Comparison of ENCODE assay signal across 9 cellular contexts in the genomic region with DNA sequence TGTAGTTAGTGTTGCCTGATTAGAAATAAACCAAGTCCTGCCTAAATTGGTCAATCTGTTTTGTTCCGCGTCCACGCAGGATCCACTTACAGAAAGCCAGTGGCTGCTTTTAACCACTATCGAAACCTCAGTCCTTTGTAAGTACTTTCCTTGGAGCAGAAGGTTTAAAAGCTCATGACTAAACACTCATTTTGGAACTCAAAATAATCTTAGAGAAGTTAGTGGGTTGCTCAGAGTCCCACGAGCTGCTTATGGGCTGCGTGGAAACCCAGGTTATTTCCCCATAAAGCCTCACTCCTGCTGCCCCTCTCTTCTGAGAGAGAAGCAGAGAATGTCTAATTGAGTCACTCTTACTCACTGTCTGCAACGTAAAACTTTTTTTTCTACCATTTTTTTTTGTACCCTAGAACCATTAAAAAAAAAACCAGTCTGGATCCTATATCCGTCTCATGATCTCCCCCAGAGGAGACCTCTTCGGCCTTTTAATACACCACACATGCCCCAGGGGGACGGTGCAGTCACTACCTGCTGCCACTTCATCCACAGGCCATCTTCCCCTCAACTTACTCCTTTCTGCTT. TPM values are rescaled to one million over a fixed set of nuclear protein-coding genes. Genes with fewer than 3 reads are reported as not detected.
DNase-seq lines count a peak whose midpoint lies in the region; ATAC-seq and TF ChIP-seq lines count a peak whose summit lies in the region.
"Had no signal": no experiment of that assay in that cellular context is flagged by ENCODE, and none has a peak within 500 bp of the region (broad histone marks: within the 10 kb centered on the region; RNA-seq: fewer than 3 reads in every experiment).

No MANE protein-coding gene starts in this region.

- intact Hi-C loops in Right ventricle myocardium superior (cut with DNase I) = no loop called here
- intact Hi-C loops in activated T-helper 2 cell treated with anti-CD3 and anti-CD28 coated beads, Interferon-gamma antibody, Interleukin-2, Interleukin-4, amounts not matched to agents 10 μg/mL and 5 μg/mL and 100 μg/mL, durations not matched to agents 14 hours and 24 hours and 36 hours (cut with micrococcal nuclease) = no loop called here

- H3K27ac Mint-ChIP-seq in activated T-cell treated with anti-CD3 and anti-CD28 coated beads, Interleukin-2, amount 50 U/mL, for 72 hours = no peak overlapping the region
- no peak overlapping the region for H3K27ac Mint-ChIP-seq in activated T-cell treated with anti-CD3 and anti-CD28 coated beads, Interleukin-2, amount 50 U/mL, for 24 hours
- peak overlapping the region; percentile 22; the same call in 1 of the 2 replicates for H3K27ac Mint-ChIP-seq in WTC11
- H3K27ac Mint-ChIP-seq in type B pancreatic cell = peak overlapping the region; percentile 44
- H3K27ac Mint-ChIP-seq in activated T-helper 2 cell treated with anti-CD3 and anti-CD28 coated beads, Interferon-gamma antibody, Interleukin-2, Interleukin-4, amounts not matched to agents 10 μg/mL and 5 μg/mL and 100 μg/mL, durations not matched to agents 14 hours and 24 hours and 36 hours = no peak overlapping the region

- H3K9me3 Mint-ChIP-seq in activated T-cell treated with anti-CD3 and anti-CD28 coated beads, Interleukin-2, amount 50 U/mL, for 72 hours = no peaks in the 10 kb centered on the region
- H3K9me3 Mint-ChIP-seq in activated T-cell treated with anti-CD3 and anti-CD28 coated beads, Interleukin-2, amount 50 U/mL, for 24 hours = no peaks in the 10 kb centered on the region
- H3K9me3 Mint-ChIP-seq in WTC11 = no peaks in the 10 kb centered on the region
- H3K9me3 Mint-ChIP-seq in type B pancreatic cell = no peaks in the 10 kb centered on the region
- H3K9me3 Mint-ChIP-seq in activated T-helper 2 cell treated with anti-CD3 and anti-CD28 coated beads, Interferon-gamma antibody, Interleukin-2, Interleukin-4, amounts not matched to agents 10 μg/mL and 5 μg/mL and 100 μg/mL, durations not matched to agents 14 hours and 24 hours and 36 hours = no peaks in the 10 kb centered on the region

- H3K27me3 Mint-ChIP-seq in activated T-cell treated with anti-CD3 and anti-CD28 coated beads, Interleukin-2, amount 50 U/mL, for 72 hours (ENCODE audit: low read depth) = peaks cover 22% of the 10 kb centered on the region
- H3K27me3 Mint-ChIP-seq in activated T-cell treated with anti-CD3 and anti-CD28 coated beads, Interleukin-2, amount 50 U/mL, for 24 hours = peaks cover 41% of the 10 kb centered on the region
- H3K27me3 Mint-ChIP-seq in WTC11 (ENCODE audit: low read depth) (no peaks in the 10 kb centered on the region), type B pancreatic cell (no peaks in the 10 kb centered on the region)
- peaks cover 8% of the 10 kb centered on the region for H3K27me3 Mint-ChIP-seq in activated T-helper 2 cell treated with anti-CD3 and anti-CD28 coated beads, Interferon-gamma antibody, Interleukin-2, Interleukin-4, amounts not matched to agents 10 μg/mL and 5 μg/mL and 100 μg/mL, durations not matched to agents 14 hours and 24 hours and 36 hours (ENCODE audit: low read depth)

- H3K4me1 Mint-ChIP-seq in activated T-cell treated with anti-CD3 and anti-CD28 coated beads, Interleukin-2, amount 50 U/mL, for 72 hours (ENCODE audit: low read depth) = peaks cover 7% of the 10 kb centered on the region
- H3K4me1 Mint-ChIP-seq in activated T-cell treated with anti-CD3 and anti-CD28 coated beads, Interleukin-2, amount 50 U/mL, for 24 hours (ENCODE audit: low read depth) = no peaks in the 10 kb centered on the region
- peaks cover 82% of the 10 kb centered on the region for H3K4me1 Mint-ChIP-seq in WTC11
- H3K4me1 Mint-ChIP-seq in type B pancreatic cell (ENCODE audit: unreplicated experiment) = peaks cover 75% of the 10 kb centered on the region
- H3K4me1 Mint-ChIP-seq in activated T-helper 2 cell treated with anti-CD3 and anti-CD28 coated beads, Interferon-gamma antibody, Interleukin-2, Interleukin-4, amounts not matched to agents 10 μg/mL and 5 μg/mL and 100 μg/mL, durations not matched to agents 14 hours and 24 hours and 36 hours (ENCODE audit: low read depth) = peaks cover 11% of the 10 kb centered on the region

- CTCF ChIA-PET in WTC11 (lab: Charles Lee) = interaction anchor here (1.8 kb wide), 1 partner anchor 213 kb away, joined by 5 read pairs; no protein-coding TSS in a partner anchor

- H3K36me3 Mint-ChIP-seq in activated T-cell treated with anti-CD3 and anti-CD28 coated beads, Interleukin-2, amount 50 U/mL, for 72 hours (ENCODE audit: insufficient read depth in 2 of 2) = no peaks in the 10 kb centered on the region
- no peaks in the 10 kb centered on the region for H3K36me3 Mint-ChIP-seq in activated T-cell treated with anti-CD3 and anti-CD28 coated beads, Interleukin-2, amount 50 U/mL, for 24 hours (ENCODE audit: low read depth)
- H3K36me3 Mint-ChIP-seq in WTC11 (peaks cover 11% of the 10 kb centered on the region; the same call in 1 of the 2 replicates), type B pancreatic cell (peaks cover 52% of the 10 kb centered on the region)
- no peaks in the 10 kb centered on the region for H3K36me3 Mint-ChIP-seq in activated T-helper 2 cell treated with anti-CD3 and anti-CD28 coated beads, Interferon-gamma antibody, Interleukin-2, Interleukin-4, amounts not matched to agents 10 μg/mL and 5 μg/mL and 100 μg/mL, durations not matched to agents 14 hours and 24 hours and 36 hours (ENCODE audit: low read depth)

- TF ChIP-seq CTCF in WTC11 (IDR thresholded peaks at IDR 0.05) (no peak), type B pancreatic cell (conservative IDR thresholded peaks at IDR 0.05) (no peak)

- ATAC-seq in activated T-cell treated with anti-CD3 and anti-CD28 coated beads, Interleukin-2, amount 50 U/mL, for 72 hours (replicated peaks in 1 of 2) = peak; percentile 73 to 84
- peak; percentile 45 for ATAC-seq in HG03025 (IDR thresholded peaks at IDR 0.05; ENCODE audit: low FRiP score, unreplicated experiment)
- ATAC-seq in WTC11 = peak; percentile 29
- ATAC-seq in Right ventricle myocardium superior (ENCODE audit: poor library complexity) = no peak

- peak in 1 of 2 donors; percentile 7 for DNase-seq in activated T-cell treated with anti-CD3 and anti-CD28 coated beads, Interleukin-2, amount 50 U/mL, for 72 hours
- no peak for DNase-seq in activated T-cell treated with anti-CD3 and anti-CD28 coated beads, Interleukin-2, amount 50 U/mL, for 24 hours
- DNase-seq in WTC11 (ENCODE audit: low spot score) (no peak), type B pancreatic cell (ENCODE audit: extremely low spot score, unreplicated experiment) (no peak), Right ventricle myocardium superior (no peak), activated gamma-delta T cell treated with Interleukin-2 at 50 U/mL for 16 hours (no peak)
- no peak for DNase-seq in activated T-helper 2 cell treated with anti-CD3 and anti-CD28 coated beads, Interferon-gamma antibody, Interleukin-2, Interleukin-4, amounts not matched to agents 10 μg/mL and 5 μg/mL and 100 μg/mL, durations not matched to agents 14 hours and 24 hours and 36 hours (ENCODE audit: low spot score)
- DNase-seq: NCI-H2081 had no signal

- POLR2A ChIA-PET in WTC11 (lab: Charles Lee) = no interaction called here

- H3K4me3 Mint-ChIP-seq in activated T-cell treated with anti-CD3 and anti-CD28 coated beads, Interleukin-2, amount 50 U/mL, for 72 hours = no peak overlapping the region
- no peak overlapping the region for H3K4me3 Mint-ChIP-seq in activated T-cell treated with anti-CD3 and anti-CD28 coated beads, Interleukin-2, amount 50 U/mL, for 24 hours
- H3K4me3 Mint-ChIP-seq in WTC11 (no peak overlapping the region), type B pancreatic cell (peak overlapping the region; percentile 8)
- no peak overlapping the region for H3K4me3 Mint-ChIP-seq in activated T-helper 2 cell treated with anti-CD3 and anti-CD28 coated beads, Interferon-gamma antibody, Interleukin-2, Interleukin-4, amounts not matched to agents 10 μg/mL and 5 μg/mL and 100 μg/mL, durations not matched to agents 14 hours and 24 hours and 36 hours (ENCODE audit: low read depth)

TF ChIP-seq in WTC11, 78 proteins besides CTCF, POLR2A, EP300 and RAD21 (continues in another document):
- TF ChIP-seq ELF4 (CRISPR knock-in tag; IDR thresholded peaks at IDR 0.05; ENCODE audit: low read depth) (no peak), FOXJ3 (CRISPR knock-in tag; IDR thresholded peaks at IDR 0.05; ENCODE audit: borderline replicate concordance) (no peak)
- TF ChIP-seq, protein P1, sequence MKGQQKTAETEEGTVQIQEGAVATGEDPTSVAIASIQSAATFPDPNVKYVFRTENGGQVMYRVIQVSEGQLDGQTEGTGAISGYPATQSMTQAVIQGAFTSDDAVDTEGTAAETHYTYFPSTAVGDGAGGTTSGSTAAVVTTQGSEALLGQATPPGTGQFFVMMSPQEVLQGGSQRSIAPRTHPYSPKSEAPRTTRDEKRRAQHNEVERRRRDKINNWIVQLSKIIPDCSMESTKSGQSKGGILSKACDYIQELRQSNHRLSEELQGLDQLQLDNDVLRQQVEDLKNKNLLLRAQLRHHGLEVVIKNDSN (CRISPR knock-in tag; IDR thresholded peaks at IDR 0.05) = no peak
- TF ChIP-seq, protein P2, sequence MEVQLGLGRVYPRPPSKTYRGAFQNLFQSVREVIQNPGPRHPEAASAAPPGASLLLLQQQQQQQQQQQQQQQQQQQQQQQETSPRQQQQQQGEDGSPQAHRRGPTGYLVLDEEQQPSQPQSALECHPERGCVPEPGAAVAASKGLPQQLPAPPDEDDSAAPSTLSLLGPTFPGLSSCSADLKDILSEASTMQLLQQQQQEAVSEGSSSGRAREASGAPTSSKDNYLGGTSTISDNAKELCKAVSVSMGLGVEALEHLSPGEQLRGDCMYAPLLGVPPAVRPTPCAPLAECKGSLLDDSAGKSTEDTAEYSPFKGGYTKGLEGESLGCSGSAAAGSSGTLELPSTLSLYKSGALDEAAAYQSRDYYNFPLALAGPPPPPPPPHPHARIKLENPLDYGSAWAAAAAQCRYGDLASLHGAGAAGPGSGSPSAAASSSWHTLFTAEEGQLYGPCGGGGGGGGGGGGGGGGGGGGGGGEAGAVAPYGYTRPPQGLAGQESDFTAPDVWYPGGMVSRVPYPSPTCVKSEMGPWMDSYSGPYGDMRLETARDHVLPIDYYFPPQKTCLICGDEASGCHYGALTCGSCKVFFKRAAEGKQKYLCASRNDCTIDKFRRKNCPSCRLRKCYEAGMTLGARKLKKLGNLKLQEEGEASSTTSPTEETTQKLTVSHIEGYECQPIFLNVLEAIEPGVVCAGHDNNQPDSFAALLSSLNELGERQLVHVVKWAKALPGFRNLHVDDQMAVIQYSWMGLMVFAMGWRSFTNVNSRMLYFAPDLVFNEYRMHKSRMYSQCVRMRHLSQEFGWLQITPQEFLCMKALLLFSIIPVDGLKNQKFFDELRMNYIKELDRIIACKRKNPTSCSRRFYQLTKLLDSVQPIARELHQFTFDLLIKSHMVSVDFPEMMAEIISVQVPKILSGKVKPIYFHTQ (CRISPR knock-in tag; IDR thresholded peaks at IDR 0.05) = no peak

RNA-seq across cellular contexts. Expression of gene BASP1, which starts 7.5 kb away (rescaled TPM):
- total RNA-seq in activated T-cell treated with anti-CD3 and anti-CD28 coated beads, Interleukin-2, amount 50 U/mL, for 72 hours = 1 to 10 TPM; 1.2 to 1.8 TPM
- 108 to 123 TPM (median 119 TPM) in 3 replicates for total RNA-seq in WTC11 (2021)
- total RNA-seq in type B pancreatic cell (ENCODE audit: low replicate concordance) = 131 and 197 TPM in 2 replicates
- total RNA-seq in Right ventricle myocardium superior = 3.4 TPM
- 0.64 and 0.73 TPM in 2 replicates for total RNA-seq in activated T-helper 2 cell treated with anti-CD3 and anti-CD28 coated beads, Interferon-gamma antibody, Interleukin-2, Interleukin-4, amounts not matched to agents 10 μg/mL and 5 μg/mL and 100 μg/mL, durations not matched to agents 14 hours and 24 hours and 36 hours

Comparison
In these comparisons a context has a peak if more than half of its experiments do, and no peak if none do; other contexts are left out.
1. H3K27ac Mint-ChIP-seq: peak in WTC11 (single experiment) and type B pancreatic cell (single experiment); none in activated T-cell treated with anti-CD3 and anti-CD28 coated beads, Interleukin-2, amount 50 U/mL, for 72 hours (single experiment), activated T-cell treated with anti-CD3 and anti-CD28 coated beads, Interleukin-2, amount 50 U/mL, for 24 hours (single experiment) and activated T-helper 2 cell treated with anti-CD3 and anti-CD28 coated beads, Interferon-gamma antibody, Interleukin-2, Interleukin-4, amounts not matched to agents 10 μg/mL and 5 μg/mL and 100 μg/mL, durations not matched to agents 14 hours and 24 hours and 36 hours (single experiment).
2. RNA of gene BASP1, which starts 7.5 kb away (total RNA-seq): 131 to 197 TPM in type B pancreatic cell and 108 to 123 TPM in WTC11; 3.4 TPM in Right ventricle myocardium superior (single experiment), 1.2 to 1.8 TPM in activated T-cell treated with anti-CD3 and anti-CD28 coated beads, Interleukin-2, amount 50 U/mL, for 72 hours and 0.64 to 0.73 TPM in activated T-helper 2 cell treated with anti-CD3 and anti-CD28 coated beads, Interferon-gamma antibody, Interleukin-2, Interleukin-4, amounts not matched to agents 10 μg/mL and 5 μg/mL and 100 μg/mL, durations not matched to agents 14 hours and 24 hours and 36 hours; every median in the first group is over 10 times any median in the second.